ENCODE assay signal across 13 cellular contexts in the genomic region with DNA sequence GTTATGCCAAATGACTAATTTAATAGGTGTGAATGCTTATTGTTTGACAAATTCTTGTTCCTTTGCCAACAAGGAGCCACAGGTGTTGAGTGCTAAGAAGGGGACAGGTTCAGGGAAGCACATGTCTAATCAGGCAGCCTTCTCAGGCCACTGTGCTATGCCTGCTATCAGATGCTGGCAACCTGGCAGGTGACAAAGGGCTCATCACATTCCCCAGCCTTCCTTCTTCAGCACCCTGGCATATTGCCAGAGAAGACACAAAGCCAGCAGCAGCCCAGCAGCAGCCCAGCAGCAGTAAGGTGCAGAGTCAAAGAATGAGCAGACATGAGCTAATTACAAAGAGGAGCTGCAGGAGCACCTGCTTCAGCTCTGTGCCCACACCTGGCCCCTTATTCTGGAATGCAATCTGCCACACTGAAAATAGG.
DNase-seq lines count a peak whose midpoint lies in the region; ATAC-seq, FAIRE-seq and TF ChIP-seq lines count a peak whose summit lies in the region.
"Had no signal": no experiment of that assay in that cellular context is flagged by ENCODE, and none has a peak within 500 bp of the region (broad histone marks: within the 10 kb centered on the region; RNA-seq: fewer than 3 reads in every experiment).

No MANE protein-coding gene starts in this region.

- no peaks in the 10 kb centered on the region for H3F3A ChIP-seq in GM23338 (replicated peaks; ENCODE audit: low read depth)

- peaks cover 5% of the 10 kb centered on the region; the same call in 2 of the 3 replicates for H3K4me1 Mint-ChIP-seq in GM23338
- peaks cover 5% of the 10 kb centered on the region for H3K4me1 Mint-ChIP-seq in glutamatergic neuron (ENCODE audit: low read depth, unreplicated experiment)
- H3K4me1 Mint-ChIP-seq: activated naive CD8-positive, alpha-beta T cell treated with anti-CD3 and anti-CD28 coated beads for 36 hours had no signal

- H3K79me2 ChIP-seq in GM23338 (replicated peaks; ENCODE audit: insufficient read depth) (no peaks in the 10 kb centered on the region), keratinocyte (ENCODE audit: control insufficient read depth, insufficient read depth, low read length) (no peaks in the 10 kb centered on the region)

- H3K4me1 ChIP-seq in GM23338 (ENCODE audit: insufficient read depth) (no peaks in the 10 kb centered on the region), RWPE2 (ENCODE audit: insufficient read depth, poor library complexity, severe bottlenecking) (peaks cover 10% of the 10 kb centered on the region), keratinocyte (ENCODE audit: control insufficient read depth, extremely low read depth, insufficient read depth, low read length) (peaks cover 12% of the 10 kb centered on the region), gastrocnemius medialis (no peaks in the 10 kb centered on the region), vagina (no peaks in the 10 kb centered on the region)

- H3K9me1 ChIP-seq in keratinocyte (ENCODE audit: control insufficient read depth, extremely low read depth, insufficient read depth, low read length): no peaks in the 10 kb centered on the region

- H2AFZ ChIP-seq in GM23338 (no peak overlapping the region), keratinocyte (ENCODE audit: control insufficient read depth, low read length) (no peak overlapping the region)

- TF ChIP-seq POLR2A in gastrocnemius medialis (IDR thresholded peaks at IDR 0.05) (no peak), vagina (IDR thresholded peaks at IDR 0.05) (no peak)

- H4K20me1 ChIP-seq in GM23338 (replicated peaks; ENCODE audit: insufficient read depth): no peaks in the 10 kb centered on the region
- no peaks in the 10 kb centered on the region for H4K20me1 ChIP-seq in keratinocyte (ENCODE audit: control insufficient read depth, extremely low read depth, insufficient read depth, low read length)

- H3K9ac ChIP-seq in keratinocyte (ENCODE audit: control insufficient read depth, extremely low read depth, insufficient read depth, low read length): no peak overlapping the region
- H3K9ac ChIP-seq: SK-N-SH had no signal

- dilution Hi-C loops in keratinocyte (cut with MboI; ENCODE audit: extremely low pct_ligation_motif_present, low sequenced_read_pairs): no loop called here

- no peaks in the 10 kb centered on the region for H3K27me3 ChIP-seq in GM23338 (ENCODE audit: insufficient read depth)
- H3K27me3 ChIP-seq in RWPE2 (ENCODE audit: insufficient read depth, poor library complexity, severe bottlenecking): no peaks in the 10 kb centered on the region
- H3K27me3 ChIP-seq in keratinocyte (ENCODE audit: control insufficient read depth, extremely low read depth, insufficient read depth, low read length): no peaks in the 10 kb centered on the region
- H3K27me3 ChIP-seq in gastrocnemius medialis: no peaks in the 10 kb centered on the region
- no peaks in the 10 kb centered on the region for H3K27me3 ChIP-seq in vagina

- H3K9me3 Mint-ChIP-seq in GM23338: peaks cover 11% of the 10 kb centered on the region
- H3K9me3 Mint-ChIP-seq in glutamatergic neuron (ENCODE audit: unreplicated experiment): peaks cover 1% of the 10 kb centered on the region

- TF ChIP-seq CTCF in GM23338 (conservative IDR thresholded peaks at IDR 0.05; ENCODE audit: low read depth in 2 of 2) (no peak), RWPE2 (IDR thresholded peaks at IDR 0.05; ENCODE audit: poor library complexity, severe bottlenecking) (no peak), keratinocyte (optimal IDR thresholded peaks at IDR 0.05 in 1 of 3, IDR thresholded peaks at IDR 0.05 in 1 of 3, conservative IDR thresholded peaks at IDR 0.05 in 1 of 3; ENCODE audit: extremely low read depth in 1 of 3, insufficient read depth in 2 of 3, low read length in 3 of 3) (no peak), gastrocnemius medialis (IDR thresholded peaks at IDR 0.05 in 4 of 5, conservative IDR thresholded peaks at IDR 0.05 in 1 of 5) (no peak), vagina (IDR thresholded peaks at IDR 0.05) (no peak), glutamatergic neuron (IDR thresholded peaks at IDR 0.05; ENCODE audit: partially characterized antibody, unreplicated experiment) (no peak)

- H3K9me2 ChIP-seq in GM23338 (ENCODE audit: insufficient read depth): no peaks in the 10 kb centered on the region
- H3K9me2 ChIP-seq: SK-N-SH had no signal

- H3K27me3 Mint-ChIP-seq in GM23338 (ENCODE audit: insufficient read depth, low read depth, poor library complexity) (peaks cover 6% of the 10 kb centered on the region), glutamatergic neuron (ENCODE audit: unreplicated experiment) (no peaks in the 10 kb centered on the region)
- H3K27me3 Mint-ChIP-seq: activated naive CD8-positive, alpha-beta T cell treated with anti-CD3 and anti-CD28 coated beads for 36 hours; stimulated activated naive CD8-positive, alpha-beta T cell treated with anti-CD3 and anti-CD28 coated beads, Interleukin-15, Interleukin-2, amounts not matched to agents 100 ng/mL and 50 ng/mL, for 24 hours had no signal

- no peaks in the 10 kb centered on the region for H3K36me3 ChIP-seq in GM23338 (ENCODE audit: insufficient read depth)
- no peaks in the 10 kb centered on the region for H3K36me3 ChIP-seq in RWPE2 (ENCODE audit: low read depth)
- H3K36me3 ChIP-seq in keratinocyte (ENCODE audit: control insufficient read depth in 2 of 2, extremely low read depth in 1 of 2, insufficient read depth in 2 of 2, low read length in 2 of 2): no peaks in the 10 kb centered on the region
- H3K36me3 ChIP-seq in gastrocnemius medialis: no peaks in the 10 kb centered on the region
- H3K36me3 ChIP-seq in vagina: no peaks in the 10 kb centered on the region

- H3K27ac ChIP-seq in GM23338 (ENCODE audit: low read depth) (no peak overlapping the region), RWPE2 (ENCODE audit: poor library complexity, severe bottlenecking) (no peak overlapping the region), keratinocyte (ENCODE audit: control insufficient read depth, insufficient read depth, low read length) (no peak overlapping the region), gastrocnemius medialis (no peak overlapping the region), vagina (no peak overlapping the region)

- DNase-seq in GM23338 (ENCODE audit: low spot score) (no peak), NCI-H2171 (lab: John Stamatoyannopoulos, UW) (peak; percentile 66), RWPE2 (ENCODE audit: low spot score) (no peak), keratinocyte (ENCODE audit: low read depth, low spot score) (peak; percentile 45), gastrocnemius medialis (no peak), vagina (ENCODE audit: extremely low spot score in 2 of 2) (no peak), NOMO-1 treated with dmso at 0.1 percent for 144 hours (lab: John Stamatoyannopoulos, UW; ENCODE audit: unreplicated experiment) (no peak), glutamatergic neuron (no peak)
- DNase-seq: activated naive CD8-positive, alpha-beta T cell treated with anti-CD3 and anti-CD28 coated beads for 36 hours; GDM1; GOT3; SK-N-SH had no signal

- intact Hi-C loops in gastrocnemius medialis (cut with DNase I; ENCODE audit: low total_unique reads) (no loop called here), vagina (cut with DNase I) (no loop called here)

- H3K4me3 ChIP-seq in GM23338 (no peak overlapping the region), RWPE2 (ENCODE audit: severe bottlenecking) (no peak overlapping the region), keratinocyte (ENCODE audit: control insufficient read depth in 2 of 3, extremely low read depth in 1 of 3, insufficient read depth in 2 of 3, low read depth in 1 of 3, low read length in 3 of 3) (no peak overlapping the region), gastrocnemius medialis (no peak overlapping the region), vagina (no peak overlapping the region)

- peak; percentile 81 for FAIRE-seq in keratinocyte (lab: Jason Lieb, UNC)

- H3K4me2 ChIP-seq in GM23338 (no peak overlapping the region), keratinocyte (ENCODE audit: control insufficient read depth, extremely low read depth, insufficient read depth, low read depth, low read length) (peak overlapping the region; percentile 10)
- H3K4me2 ChIP-seq: SK-N-SH had no signal

- H3K27ac Mint-ChIP-seq in GM23338 (no peak overlapping the region), glutamatergic neuron (ENCODE audit: unreplicated experiment) (no peak overlapping the region)
- H3K27ac Mint-ChIP-seq: activated naive CD8-positive, alpha-beta T cell treated with anti-CD3 and anti-CD28 coated beads for 36 hours; stimulated activated naive CD8-positive, alpha-beta T cell treated with anti-CD3 and anti-CD28 coated beads, Interleukin-15, Interleukin-2, amounts not matched to agents 100 ng/mL and 50 ng/mL, for 24 hours had no signal

- H3K36me3 Mint-ChIP-seq in GM23338 (ENCODE audit: low read depth) (peaks cover 6% of the 10 kb centered on the region; the same call in 1 of the 3 replicates), glutamatergic neuron (ENCODE audit: unreplicated experiment) (no peaks in the 10 kb centered on the region)
- H3K36me3 Mint-ChIP-seq: activated naive CD8-positive, alpha-beta T cell treated with anti-CD3 and anti-CD28 coated beads for 36 hours had no signal

- H3K4me3 Mint-ChIP-seq in GM23338: no peak overlapping the region
- no peak overlapping the region for H3K4me3 Mint-ChIP-seq in glutamatergic neuron (ENCODE audit: unreplicated experiment)
- H3K4me3 Mint-ChIP-seq: activated naive CD8-positive, alpha-beta T cell treated with anti-CD3 and anti-CD28 coated beads for 36 hours; stimulated activated naive CD8-positive, alpha-beta T cell treated with anti-CD3 and anti-CD28 coated beads, Interleukin-15, Interleukin-2, amounts not matched to agents 100 ng/mL and 50 ng/mL, for 24 hours had no signal

- ATAC-seq in GM23338 (peak; percentile 62), RWPE2 (ENCODE audit: low read depth) (peak; percentile 87), gastrocnemius medialis (no peak)

- in situ Hi-C loops in gastrocnemius medialis (cut with MboI; ENCODE audit: low sequenced_read_pairs in 4 of 4): no loop called here

- H3K9me3 ChIP-seq in RWPE2 (ENCODE audit: severe bottlenecking) (no peaks in the 10 kb centered on the region), keratinocyte (ENCODE audit: control insufficient read depth, low read depth, low read length) (no peaks in the 10 kb centered on the region), gastrocnemius medialis (no peaks in the 10 kb centered on the region), vagina (no peaks in the 10 kb centered on the region)
- H3K9me3 ChIP-seq: SK-N-SH had no signal

Comparison
In these comparisons a context has a peak if more than half of its experiments do, and no peak if none do; other contexts are left out.
1. ATAC-seq: peak in GM23338 (single experiment) and RWPE2 (single experiment); none in gastrocnemius medialis (0 of 2).
2. DNase-seq: peak in NCI-H2171 (single experiment) and keratinocyte (single experiment); none in GM23338 (single experiment), RWPE2 (single experiment), gastrocnemius medialis (0 of 2), vagina (0 of 2), NOMO-1 treated with dmso at 0.1 percent for 144 hours (single experiment) and glutamatergic neuron (single experiment).